20 cellular contexts compared by ENCODE assay signal in the genomic region with DNA sequence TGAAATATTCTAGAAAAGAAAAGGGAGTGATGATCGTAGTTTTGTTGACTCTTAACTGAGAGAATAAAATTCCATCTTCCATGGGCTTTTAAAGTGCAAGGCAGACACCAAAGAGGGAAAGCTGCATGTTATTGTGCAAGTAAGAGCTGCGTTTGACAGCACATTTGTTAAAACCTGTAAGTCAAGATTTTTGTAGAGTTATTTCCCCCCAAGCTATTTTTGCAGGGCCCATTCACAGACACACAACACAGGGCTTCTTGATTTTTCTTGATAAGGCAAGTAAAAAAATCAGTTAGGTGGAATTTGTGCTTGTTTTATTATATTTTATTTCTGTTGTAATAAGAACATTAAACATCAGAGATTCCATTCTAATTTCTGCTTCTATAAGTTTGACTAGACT. TPM values are rescaled to one million over a fixed set of nuclear protein-coding genes. Genes with fewer than 3 reads are reported as not detected.
"Had no signal": no experiment of that assay in that cellular context is flagged by ENCODE, and none has a peak within 500 bp of the region (broad histone marks: within the 10 kb centered on the region; RNA-seq: fewer than 3 reads in every experiment).

No MANE protein-coding gene starts in this region.

- ATAC-seq: activated CD8-positive, alpha-beta T cell treated with anti-CD3 and anti-CD28 coated beads for 36 hours; natural killer cell; stimulated activated memory B cell treated with anti-CD40 and anti-IgM and Interleukin-4, amounts not matched to agents 10 μg/mL and 1 μg/mL and 100 μg/mL, for 72 hours had no signal

- H3K36me3 ChIP-seq: ovary, sigmoid colon, spleen, thoracic aorta had no signal

- H3K27me3 ChIP-seq: ovary, sigmoid colon, spleen had no signal

- H3K4me3 ChIP-seq: ovary, sigmoid colon, spleen, thoracic aorta had no signal

- H3K9me3 ChIP-seq: ovary, sigmoid colon, spleen, thoracic aorta had no signal

- DNase-seq: activated CD4-positive, alpha-beta T cell treated with anti-CD3 and anti-CD28 coated beads, Interleukin-2, amount 10 ng/mL, durations not matched to agents 24 days and 14 days; activated CD8-positive, alpha-beta T cell treated with anti-CD3 and anti-CD28 coated beads for 36 hours; activated naive CD4-positive, alpha-beta T cell treated with Interleukin-2 at 50 U/mL for 16 hours; activated naive CD8-positive, alpha-beta T cell treated with anti-CD3 and anti-CD28 coated beads, Interleukin-2, amount 10 ng/mL, durations not matched to agents 7 days and 5 days; activated T-cell treated with anti-CD3 and anti-CD28 coated beads, Interleukin-2, amount 50 U/mL, for 24 hours; amygdala; caudate nucleus; endodermal cell; erythroblast; head of caudate nucleus; natural killer cell; ovary; sigmoid colon; spleen; stimulated activated CD4-positive, alpha-beta T cell treated with anti-CD3 and anti-CD28 coated beads, Interleukin-4, amount 100 ng/mL, for 4 hours; T1000 had no signal

- H3K4me1 ChIP-seq: sigmoid colon, spleen had no signal

- H3K27ac ChIP-seq: ovary, sigmoid colon, spleen, thoracic aorta had no signal

RNA-seq across cellular contexts. Expression of a gene that starts 13.8 kb away (rescaled TPM):
- total RNA-seq: activated CD4-positive, alpha-beta T cell treated with anti-CD3 and anti-CD28 coated beads, Interleukin-2, amount 10 ng/mL, durations not matched to agents 24 days and 14 days; activated CD8-positive, alpha-beta T cell treated with anti-CD3 and anti-CD28 coated beads for 36 hours; activated naive CD8-positive, alpha-beta T cell treated with anti-CD3 and anti-CD28 coated beads, Interleukin-2, amount 10 ng/mL, durations not matched to agents 7 days and 5 days; activated T-helper 2 cell treated with anti-CD3 and anti-CD28 coated beads, Interferon-gamma antibody, Interleukin-2, Interleukin-4, amounts not matched to agents 10 μg/mL and 5 μg/mL and 100 μg/mL, durations not matched to agents 14 hours and 24 hours and 36 hours; natural killer cell; T-helper 1 cell treated with Interleukin-12 subunit alpha and Interleukin-12 subunit beta and Interleukin-4 antibody, amounts not matched to agents 30 ng/mL and 1 ng/mL, for 36 hours had no signal
